26 cellular contexts compared by ENCODE assay signal in genomic region chr2:212918336-212918735, GRCh38.
"Had no signal": no experiment of that assay in that cellular context is flagged by ENCODE, and none has a peak within 500 bp of the region (broad histone marks: within the 10 kb centered on the region; RNA-seq: fewer than 3 reads in every experiment).

No MANE protein-coding gene starts in this region.

- H3K9me3 Mint-ChIP-seq: naive B cell had no signal

- H3K36me3 Mint-ChIP-seq: mesothelial cell of epicardium; naive B cell; naive thymus-derived CD8-positive, alpha-beta T cell had no signal

- H3K4me3 Mint-ChIP-seq: mesothelial cell of epicardium; naive B cell; naive thymus-derived CD8-positive, alpha-beta T cell had no signal

- H3K27ac Mint-ChIP-seq: mesothelial cell of epicardium; naive B cell; naive thymus-derived CD8-positive, alpha-beta T cell had no signal

- H3K27ac ChIP-seq: colonic mucosa, dorsolateral prefrontal cortex, foreskin keratinocyte, gastroesophageal sphincter, heart right ventricle, left lung, lower lobe of right lung had no signal

- H3K4me2 ChIP-seq: hepatocyte had no signal

- H3K79me2 ChIP-seq: hepatocyte had no signal

- H3K4me3 ChIP-seq: colonic mucosa, dorsolateral prefrontal cortex, gastroesophageal sphincter, heart right ventricle, hepatocyte, left lung, lower lobe of right lung, mucosa of descending colon had no signal

- H3K36me3 ChIP-seq: colonic mucosa, gastroesophageal sphincter, heart right ventricle, left lung, lower lobe of right lung had no signal

- H2AFZ ChIP-seq: hepatocyte had no signal

- H3K27me3 ChIP-seq: colonic mucosa, foreskin keratinocyte, gastroesophageal sphincter, heart right ventricle, hepatocyte, left lung had no signal

- H3K4me1 ChIP-seq: colonic mucosa, gastroesophageal sphincter, heart right ventricle, lower lobe of right lung had no signal

- DNase-seq: colonic mucosa; cortex of kidney; dermis blood vessel endothelial cell; dorsolateral prefrontal cortex; effector CD4-positive, alpha-beta T cell; effector memory CD4-positive, alpha-beta T cell; foreskin keratinocyte; glutamatergic neuron; head of caudate nucleus; heart right ventricle; hypothalamus; left cardiac atrium; left lung; left ventricle myocardium superior; lower lobe of right lung; mesenchymal stem cell; mucosa of descending colon; naive B cell; naive thymus-derived CD8-positive, alpha-beta T cell had no signal

- H3K9me3 ChIP-seq: colonic mucosa, gastroesophageal sphincter, heart right ventricle, left lung, lower lobe of right lung, mucosa of descending colon had no signal

- H3K27me3 Mint-ChIP-seq: naive B cell had no signal

- FAIRE-seq: endometrium, frontal cortex, keratinocyte had no signal

- ATAC-seq: esophagus mucosa; foreskin keratinocyte; gastroesophageal sphincter; heart right ventricle; left cardiac atrium; left lung; left ventricle myocardium superior; lower lobe of right lung; mucosa of descending colon; naive thymus-derived CD8-positive, alpha-beta T cell had no signal
